In genomic region chr6:315921-316752, GRCh38 we compare ENCODE assay signal across 18 cellular contexts. TPM values are rescaled to one million over a fixed set of nuclear protein-coding genes. Genes with fewer than 3 reads are reported as not detected.
DNase-seq lines count a peak whose midpoint lies in the region; ATAC-seq and TF ChIP-seq lines count a peak whose summit lies in the region.
"Had no signal": no experiment of that assay in that cellular context is flagged by ENCODE, and none has a peak within 500 bp of the region (broad histone marks: within the 10 kb centered on the region; RNA-seq: fewer than 3 reads in every experiment).

No MANE protein-coding gene starts in this region.

- H3K4me1 Mint-ChIP-seq in memory B cell: peaks cover 60% of the 10 kb centered on the region
- H3K4me1 Mint-ChIP-seq in HFFc6 (ENCODE audit: low read depth): no peaks in the 10 kb centered on the region

- H3K27ac Mint-ChIP-seq in memory B cell: peak overlapping the region; percentile 93
- H3K27ac Mint-ChIP-seq in HFFc6: no peak overlapping the region

- H3K27me3 Mint-ChIP-seq in memory B cell (no peaks in the 10 kb centered on the region), HFFc6 (ENCODE audit: insufficient read depth) (no peaks in the 10 kb centered on the region)
- H3K27me3 Mint-ChIP-seq: natural killer cell treated with Interleukin-12 subunit alpha and Interleukin-12 subunit beta and Interleukin-15 and Interleukin-18, amount 100 ng/mL, for 72 hours had no signal

- H3K36me3 ChIP-seq in GM06990 (ENCODE audit: control insufficient read depth, insufficient read depth, low read length): peaks cover 1% of the 10 kb centered on the region; the same call in 1 of the 2 replicates
- H3K36me3 ChIP-seq: ascending aorta, colonic mucosa, prostate gland, vagina had no signal

- ATAC-seq in GM19455 (IDR thresholded peaks at IDR 0.05; ENCODE audit: unreplicated experiment): peak; percentile 28
- peak; percentile 18 for ATAC-seq in HG03432 (IDR thresholded peaks at IDR 0.05; ENCODE audit: unreplicated experiment)
- no peak for ATAC-seq in memory B cell (ENCODE audit: low read depth)
- no peak for ATAC-seq in HG02852 (IDR thresholded peaks at IDR 0.05; ENCODE audit: unreplicated experiment)
- ATAC-seq: natural killer cell treated with Interleukin-12 subunit alpha and Interleukin-12 subunit beta and Interleukin-15 and Interleukin-18, amount 100 ng/mL, for 72 hours had no signal

- H3K27me3 ChIP-seq in GM06990 (replicated peaks; ENCODE audit: control insufficient read depth, insufficient read depth, low read length): no peaks in the 10 kb centered on the region
- H3K27me3 ChIP-seq: ascending aorta, colonic mucosa, vagina had no signal

- DNase-seq in GM06990 (ENCODE audit: extremely low read depth, insufficient read length) (peak; percentile 68), memory B cell (ENCODE audit: low spot score in 2 of 2) (no peak), NAMALWA (ENCODE audit: low spot score) (no peak), HFFc6 (no peak), SKM-1 treated with dmso at 0.1 percent for 144 hours (lab: John Stamatoyannopoulos, UW; ENCODE audit: unreplicated experiment) (no peak)
- DNase-seq: activated naive CD4-positive, alpha-beta T cell; colonic mucosa; erythroblast; KG1; NCI-H2171; T-helper 1 cell had no signal

- no peak overlapping the region for H3K4me3 ChIP-seq in GM06990 (replicated peaks; ENCODE audit: low read depth, low read length)
- H3K4me3 ChIP-seq: ascending aorta, colonic mucosa, prostate gland, vagina had no signal

- no peak overlapping the region for H3K4me3 Mint-ChIP-seq in memory B cell
- H3K4me3 Mint-ChIP-seq in HFFc6: no peak overlapping the region
- H3K4me3 Mint-ChIP-seq: natural killer cell treated with Interleukin-12 subunit alpha and Interleukin-12 subunit beta and Interleukin-15 and Interleukin-18, amount 100 ng/mL, for 72 hours had no signal

- no peaks in the 10 kb centered on the region for H3K9me3 Mint-ChIP-seq in memory B cell
- no peaks in the 10 kb centered on the region for H3K9me3 Mint-ChIP-seq in HFFc6
- H3K9me3 Mint-ChIP-seq: natural killer cell treated with Interleukin-12 subunit alpha and Interleukin-12 subunit beta and Interleukin-15 and Interleukin-18, amount 100 ng/mL, for 72 hours had no signal

- no peak for TF ChIP-seq CTCF in GM06990 (IDR thresholded peaks at IDR 0.05; ENCODE audit: insufficient read depth, low read length, poor library complexity, severe bottlenecking)
- TF ChIP-seq CTCF in HFFc6 (IDR thresholded peaks at IDR 0.05): no peak

- H3K36me3 Mint-ChIP-seq in memory B cell (peaks cover 16% of the 10 kb centered on the region), HFFc6 (ENCODE audit: low read depth) (no peaks in the 10 kb centered on the region)
- H3K36me3 Mint-ChIP-seq: natural killer cell treated with Interleukin-12 subunit alpha and Interleukin-12 subunit beta and Interleukin-15 and Interleukin-18, amount 100 ng/mL, for 72 hours had no signal

RNA-seq across cellular contexts. Expression of gene DUSP22, which starts 23.9 kb away (rescaled TPM):
- 10 to 100 TPM in 2 of 6 experiments, 1 to 10 TPM in 4; 6.8 to 11.9 (median 9.2) TPM for total RNA-seq in HFFc6 (2021; fragmentation: NEBNext Ultra II Directional; extraction: Animal tissue kit (Norgen Biotek cat#: 25700))

Comparison
In these comparisons a context has a peak if more than half of its experiments do, and no peak if none do; other contexts are left out.
1. ATAC-seq: peak in GM19455 (single experiment) and HG03432 (single experiment); none in memory B cell (single experiment) and HG02852 (single experiment).